In the genomic region with DNA sequence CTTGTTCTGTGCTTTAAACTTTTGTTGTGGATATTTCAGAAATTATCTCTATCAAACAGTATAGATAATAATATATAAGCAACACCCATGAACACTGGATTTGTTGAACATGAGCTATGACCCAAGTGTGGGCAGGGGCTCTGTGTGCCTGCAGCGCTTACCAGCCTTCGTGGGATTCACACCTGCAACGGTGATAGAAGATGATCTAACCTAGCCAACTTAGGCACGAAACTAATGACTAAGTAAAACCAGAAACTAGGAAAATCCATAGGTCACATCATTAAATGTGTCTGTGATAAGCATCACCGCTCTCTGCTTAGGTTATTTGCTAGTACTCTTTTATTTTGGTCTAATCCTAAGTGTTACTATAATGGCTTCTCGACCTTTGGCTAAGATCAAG, we compare ENCODE assay signal across 19 cellular contexts.
"Had no signal": no experiment of that assay in that cellular context is flagged by ENCODE, and none has a peak within 500 bp of the region (broad histone marks: within the 10 kb centered on the region; RNA-seq: fewer than 3 reads in every experiment).

No MANE protein-coding gene starts in this region.

- H3K4me3 Mint-ChIP-seq: memory B cell; natural killer cell treated with Interleukin-12 subunit alpha and Interleukin-12 subunit beta and Interleukin-15 and Interleukin-18, amount 100 ng/mL, for 72 hours; neural progenitor cell had no signal

- H3K4me3 ChIP-seq: esophagus muscularis mucosa, gastroesophageal sphincter, left ventricle myocardium inferior, lower lobe of right lung, neural progenitor cell, ovary, right atrium auricular region, tibial artery, upper lobe of left lung, uterus had no signal

- H3K27ac Mint-ChIP-seq: memory B cell; natural killer cell treated with Interleukin-12 subunit alpha and Interleukin-12 subunit beta and Interleukin-15 and Interleukin-18, amount 100 ng/mL, for 72 hours; neural progenitor cell had no signal

- H3K27me3 Mint-ChIP-seq: memory B cell had no signal

- DNase-seq: effector memory CD4-positive, alpha-beta T cell; glutamatergic neuron; left ventricle myocardium inferior; lower lobe of right lung; midbrain; nucleus accumbens; ovary; small intestine; stimulated activated CD4-positive, alpha-beta T cell treated with anti-CD3 and anti-CD28 coated beads, Interleukin-4, amount 100 ng/mL, for 4 hours; stimulated activated naive CD4-positive, alpha-beta T cell; tibial artery; upper lobe of left lung; uterus had no signal

- H3K9me3 Mint-ChIP-seq: memory B cell; natural killer cell treated with Interleukin-12 subunit alpha and Interleukin-12 subunit beta and Interleukin-15 and Interleukin-18, amount 100 ng/mL, for 72 hours; neural progenitor cell had no signal

- ATAC-seq: gastroesophageal sphincter, lower lobe of right lung had no signal
